Comparison of ENCODE assay signal across 15 cellular contexts in genomic region chr3:58408906-58409305, GRCh38.
"Had no signal": no experiment of that assay in that cellular context is flagged by ENCODE, and none has a peak within 500 bp of the region (broad histone marks: within the 10 kb centered on the region; RNA-seq: fewer than 3 reads in every experiment).

No MANE protein-coding gene starts in this region.

- H3K27me3 Mint-ChIP-seq: activated CD4-positive, alpha-beta memory T cell treated with anti-CD3 and anti-CD28 coated beads, Interleukin-2, amount 10 ng/mL, durations not matched to agents 7 days and 5 days; activated T-cell treated with anti-CD3 and anti-CD28 coated beads, Interleukin-2, amount 50 U/mL, for 24 hours; type B pancreatic cell had no signal

- H2AFZ ChIP-seq: parathyroid adenoma had no signal

- H3K4me1 Mint-ChIP-seq: natural killer cell had no signal

- H3K4me3 ChIP-seq: skin epidermis, suprapubic skin had no signal

- H3K27ac Mint-ChIP-seq: activated CD4-positive, alpha-beta memory T cell treated with anti-CD3 and anti-CD28 coated beads, Interleukin-2, amount 10 ng/mL, durations not matched to agents 7 days and 5 days; activated T-cell treated with anti-CD3 and anti-CD28 coated beads, Interleukin-2, amount 50 U/mL, for 24 hours; natural killer cell; type B pancreatic cell had no signal

- H3K9me3 Mint-ChIP-seq: activated CD4-positive, alpha-beta memory T cell treated with anti-CD3 and anti-CD28 coated beads, Interleukin-2, amount 10 ng/mL, durations not matched to agents 7 days and 5 days; activated T-cell treated with anti-CD3 and anti-CD28 coated beads, Interleukin-2, amount 50 U/mL, for 24 hours; natural killer cell; type B pancreatic cell had no signal

- H3K9ac ChIP-seq: parathyroid adenoma had no signal

- ATAC-seq: esophagus mucosa; natural killer cell; stimulated activated naive CD8-positive, alpha-beta T cell treated with anti-CD3 and anti-CD28 coated beads, Interleukin-15, Interleukin-2, amounts not matched to agents 100 U/mL and 50 U/mL, for 24 hours had no signal

- DNase-seq: activated CD4-positive, alpha-beta memory T cell treated with anti-CD3 and anti-CD28 coated beads, Interleukin-2, amount 10 ng/mL, durations not matched to agents 7 days and 5 days; activated effector memory CD4-positive, alpha-beta T cell treated with Interleukin-2 at 50 U/mL for 16 hours; activated naive CD4-positive, alpha-beta T cell treated with anti-CD3 and anti-CD28 coated beads, Interleukin-2, amount 50 U/mL, for 16 hours; activated T-cell treated with anti-CD3 and anti-CD28 coated beads, Interleukin-2, amount 50 U/mL, for 24 hours; mammary epithelial cell; natural killer cell; stimulated activated CD4-positive, alpha-beta T cell treated with anti-CD3 and anti-CD28 coated beads, Interleukin-15, amount 100 ng/mL, for 24 hours; stimulated activated CD4-positive, alpha-beta T cell treated with anti-CD3 and anti-CD28 coated beads, Interleukin-4, amount 100 ng/mL, for 24 hours; stimulated activated naive CD8-positive, alpha-beta T cell treated with anti-CD3 and anti-CD28 coated beads, Interleukin-15, Interleukin-2, amounts not matched to agents 100 U/mL and 50 U/mL, for 24 hours had no signal

- H3K79me2 ChIP-seq: parathyroid adenoma had no signal

- H3K27me3 ChIP-seq: neutrophil, suprapubic skin had no signal

- H3K9me3 ChIP-seq: neutrophil, suprapubic skin had no signal

- H3K4me3 Mint-ChIP-seq: activated CD4-positive, alpha-beta memory T cell treated with anti-CD3 and anti-CD28 coated beads, Interleukin-2, amount 10 ng/mL, durations not matched to agents 7 days and 5 days; activated T-cell treated with anti-CD3 and anti-CD28 coated beads, Interleukin-2, amount 50 U/mL, for 24 hours; natural killer cell; type B pancreatic cell had no signal

- H3K27ac ChIP-seq: neutrophil, skin epidermis, suprapubic skin had no signal
